Comparison of ENCODE assay signal across 23 cellular contexts in the genomic region with DNA sequence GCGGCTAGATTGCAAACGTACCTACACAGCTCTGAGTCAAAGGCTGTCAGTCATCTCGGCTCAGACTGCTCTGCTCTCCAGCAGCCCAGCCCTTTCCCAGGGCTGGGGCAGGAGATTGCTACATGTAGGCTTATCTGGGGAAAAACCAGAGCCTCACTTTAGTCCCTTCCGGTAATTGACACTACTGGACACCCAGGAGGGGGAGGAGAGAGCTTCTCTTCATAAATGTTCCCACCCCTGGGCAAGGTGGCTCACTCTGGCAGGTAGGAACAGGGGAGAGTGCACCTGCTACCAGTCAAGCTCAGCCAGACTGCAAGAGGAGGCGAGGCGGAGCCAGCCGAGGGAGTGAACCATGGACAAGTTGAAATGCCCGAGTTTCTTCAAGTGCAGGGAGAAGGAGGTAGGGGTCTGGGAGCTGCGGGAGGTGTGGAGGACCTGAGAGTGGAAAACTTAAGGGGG. TPM values are rescaled to one million over a fixed set of nuclear protein-coding genes. Genes with fewer than 3 reads are reported as not detected.
DNase-seq lines count a peak whose midpoint lies in the region; ATAC-seq, FAIRE-seq and TF ChIP-seq lines count a peak whose summit lies in the region.
"Had no signal": no experiment of that assay in that cellular context is flagged by ENCODE, and none has a peak within 500 bp of the region (broad histone marks: within the 10 kb centered on the region; RNA-seq: fewer than 3 reads in every experiment).

A gene with protein sequence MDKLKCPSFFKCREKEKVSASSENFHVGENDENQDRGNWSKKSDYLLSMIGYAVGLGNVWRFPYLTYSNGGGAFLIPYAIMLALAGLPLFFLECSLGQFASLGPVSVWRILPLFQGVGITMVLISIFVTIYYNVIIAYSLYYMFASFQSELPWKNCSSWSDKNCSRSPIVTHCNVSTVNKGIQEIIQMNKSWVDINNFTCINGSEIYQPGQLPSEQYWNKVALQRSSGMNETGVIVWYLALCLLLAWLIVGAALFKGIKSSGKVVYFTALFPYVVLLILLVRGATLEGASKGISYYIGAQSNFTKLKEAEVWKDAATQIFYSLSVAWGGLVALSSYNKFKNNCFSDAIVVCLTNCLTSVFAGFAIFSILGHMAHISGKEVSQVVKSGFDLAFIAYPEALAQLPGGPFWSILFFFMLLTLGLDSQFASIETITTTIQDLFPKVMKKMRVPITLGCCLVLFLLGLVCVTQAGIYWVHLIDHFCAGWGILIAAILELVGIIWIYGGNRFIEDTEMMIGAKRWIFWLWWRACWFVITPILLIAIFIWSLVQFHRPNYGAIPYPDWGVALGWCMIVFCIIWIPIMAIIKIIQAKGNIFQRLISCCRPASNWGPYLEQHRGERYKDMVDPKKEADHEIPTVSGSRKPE (plus strand): TSS at position 249 of the 459 bp plus-strand sequence. CDS start 104 bp downstream, at position 353.

- ATAC-seq in GM19467 (IDR thresholded peaks at IDR 0.05; ENCODE audit: unreplicated experiment) = no peak
- ATAC-seq in WTC11 = no peak
- ATAC-seq: effector memory CD8-positive, alpha-beta T cell had no signal

- FAIRE-seq in small intestine (lab: Jason Lieb, UNC) = no peak
- FAIRE-seq: GM19239 had no signal

- H3K36me3 ChIP-seq in small intestine (ENCODE audit: control insufficient read depth in 2 of 2, insufficient read depth in 2 of 2, low read length in 2 of 2) = no peaks in the 10 kb centered on the region
- H3K36me3 ChIP-seq: SJSA1 had no signal

- DNase-seq in HT-29 (ENCODE audit: low spot score) = peak; percentile 50
- DNase-seq in OCI-M1 (lab: John Stamatoyannopoulos, UW) = peak; percentile 13
- peak; percentile 57 for DNase-seq in islet precursor cell
- peak; percentile 29 for DNase-seq in small intestine
- no peak for DNase-seq in middle frontal gyrus (ENCODE audit: extremely low spot score, low spot score)
- no peak for DNase-seq in WTC11 (ENCODE audit: low spot score)
- DNase-seq: activated effector memory CD4-positive, alpha-beta T cell treated with anti-CD3 and anti-CD28 coated beads, Interleukin-2, amount 50 U/mL, for 16 hours; CD8-positive, alpha-beta memory T cell; central memory CD4-positive, alpha-beta T cell; effector memory CD8-positive, alpha-beta T cell; NCI-H1436 treated with DMSO at 0.1 percent for 48 hours; NCI-H446 treated with DMSO at 0.1 percent for 48 hours; retina; T-helper 9 cell had no signal

- no peaks in the 10 kb centered on the region for H3K4me1 Mint-ChIP-seq in WTC11
- H3K4me1 Mint-ChIP-seq: CD8-positive, alpha-beta memory T cell had no signal

- H3K9me3 ChIP-seq in small intestine (ENCODE audit: control insufficient read depth, low read depth) = no peaks in the 10 kb centered on the region
- H3K9me3 ChIP-seq: SJSA1 had no signal

- H3K27ac ChIP-seq in small intestine (ENCODE audit: low read depth in 1 of 2, low read length in 1 of 2) = peak within 1 kb of the TSS in 1 of 2 donors; percentile 67
- H3K27ac ChIP-seq: SJSA1 had no signal

- no peak within 1 kb of the TSS for H3K4me3 Mint-ChIP-seq in WTC11
- H3K4me3 Mint-ChIP-seq: CD8-positive, alpha-beta memory T cell; effector memory CD8-positive, alpha-beta T cell; stimulated activated naive CD8-positive, alpha-beta T cell treated with anti-CD3 and anti-CD28 coated beads, Interleukin-15, Interleukin-2, amounts not matched to agents 100 ng/mL and 50 ng/mL, for 24 hours had no signal

- CTCF ChIA-PET in WTC11 (lab: Charles Lee) = interaction anchor here (0.6 kb wide), 1 partner anchor 360 kb away, joined by 3 read pairs; no protein-coding TSS in a partner anchor

- H3K4me3 ChIP-seq in small intestine (ENCODE audit: low read depth in 1 of 2, low read length in 2 of 2) = no peak within 1 kb of the TSS
- H3K4me3 ChIP-seq: SJSA1 had no signal

- H3K4me1 ChIP-seq in small intestine (ENCODE audit: control insufficient read depth in 2 of 2, insufficient read depth in 1 of 2, low read depth in 1 of 2, low read length in 1 of 2) = no peaks in the 10 kb centered on the region
- H3K4me1 ChIP-seq: SJSA1 had no signal

- no peaks in the 10 kb centered on the region for H3K9me3 Mint-ChIP-seq in WTC11
- H3K9me3 Mint-ChIP-seq: stimulated activated naive CD8-positive, alpha-beta T cell treated with anti-CD3 and anti-CD28 coated beads, Interleukin-15, Interleukin-2, amounts not matched to agents 100 ng/mL and 50 ng/mL, for 24 hours had no signal

- no peaks in the 10 kb centered on the region for H3K27me3 ChIP-seq in small intestine (ENCODE audit: control insufficient read depth in 2 of 2, insufficient read depth in 2 of 2, low read length in 2 of 2)
- H3K27me3 ChIP-seq: SJSA1 had no signal

- 9 to 51% (median 27%) methylated on average over 8 to 9 of the region's 9 CpGs for whole genome bisulfite sequencing in small intestine, 3 donors

- POLR2A ChIA-PET in WTC11 (lab: Charles Lee) = no interaction called here

- H3K36me3 Mint-ChIP-seq in WTC11 = no peaks in the 10 kb centered on the region
- H3K36me3 Mint-ChIP-seq: CD8-positive, alpha-beta memory T cell had no signal

- H3K27ac Mint-ChIP-seq in WTC11 = no peak within 1 kb of the TSS
- H3K27ac Mint-ChIP-seq: CD8-positive, alpha-beta memory T cell; effector memory CD8-positive, alpha-beta T cell; stimulated activated naive CD8-positive, alpha-beta T cell treated with anti-CD3 and anti-CD28 coated beads, Interleukin-15, Interleukin-2, amounts not matched to agents 100 ng/mL and 50 ng/mL, for 24 hours had no signal

- TF ChIP-seq CTCF in WTC11 (IDR thresholded peaks at IDR 0.05) = no peak

- H3K27me3 Mint-ChIP-seq in WTC11 (ENCODE audit: low read depth) = no peaks in the 10 kb centered on the region; the same call in 1 of the 2 replicates
- H3K27me3 Mint-ChIP-seq: CD8-positive, alpha-beta memory T cell; effector memory CD8-positive, alpha-beta T cell; stimulated activated naive CD8-positive, alpha-beta T cell treated with anti-CD3 and anti-CD28 coated beads, Interleukin-15, Interleukin-2, amounts not matched to agents 100 ng/mL and 50 ng/mL, for 24 hours had no signal

TF ChIP-seq in WTC11, 78 proteins besides CTCF, POLR2A, EP300 and RAD21 (continues in another document):
- TF ChIP-seq, protein P1, sequence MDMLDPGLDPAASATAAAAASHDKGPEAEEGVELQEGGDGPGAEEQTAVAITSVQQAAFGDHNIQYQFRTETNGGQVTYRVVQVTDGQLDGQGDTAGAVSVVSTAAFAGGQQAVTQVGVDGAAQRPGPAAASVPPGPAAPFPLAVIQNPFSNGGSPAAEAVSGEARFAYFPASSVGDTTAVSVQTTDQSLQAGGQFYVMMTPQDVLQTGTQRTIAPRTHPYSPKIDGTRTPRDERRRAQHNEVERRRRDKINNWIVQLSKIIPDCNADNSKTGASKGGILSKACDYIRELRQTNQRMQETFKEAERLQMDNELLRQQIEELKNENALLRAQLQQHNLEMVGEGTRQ (CRISPR knock-in tag; IDR thresholded peaks at IDR 0.05) = no peak
- TF ChIP-seq, protein P2, sequence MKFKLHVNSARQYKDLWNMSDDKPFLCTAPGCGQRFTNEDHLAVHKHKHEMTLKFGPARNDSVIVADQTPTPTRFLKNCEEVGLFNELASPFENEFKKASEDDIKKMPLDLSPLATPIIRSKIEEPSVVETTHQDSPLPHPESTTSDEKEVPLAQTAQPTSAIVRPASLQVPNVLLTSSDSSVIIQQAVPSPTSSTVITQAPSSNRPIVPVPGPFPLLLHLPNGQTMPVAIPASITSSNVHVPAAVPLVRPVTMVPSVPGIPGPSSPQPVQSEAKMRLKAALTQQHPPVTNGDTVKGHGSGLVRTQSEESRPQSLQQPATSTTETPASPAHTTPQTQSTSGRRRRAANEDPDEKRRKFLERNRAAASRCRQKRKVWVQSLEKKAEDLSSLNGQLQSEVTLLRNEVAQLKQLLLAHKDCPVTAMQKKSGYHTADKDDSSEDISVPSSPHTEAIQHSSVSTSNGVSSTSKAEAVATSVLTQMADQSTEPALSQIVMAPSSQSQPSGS (CRISPR knock-in tag; IDR thresholded peaks at IDR 0.05; ENCODE audit: borderline replicate concordance, low read depth) = no peak
- no peak for TF ChIP-seq ZNF396 (CRISPR knock-in tag; IDR thresholded peaks at IDR 0.05; ENCODE audit: borderline replicate concordance)
- TF ChIP-seq, protein P3, sequence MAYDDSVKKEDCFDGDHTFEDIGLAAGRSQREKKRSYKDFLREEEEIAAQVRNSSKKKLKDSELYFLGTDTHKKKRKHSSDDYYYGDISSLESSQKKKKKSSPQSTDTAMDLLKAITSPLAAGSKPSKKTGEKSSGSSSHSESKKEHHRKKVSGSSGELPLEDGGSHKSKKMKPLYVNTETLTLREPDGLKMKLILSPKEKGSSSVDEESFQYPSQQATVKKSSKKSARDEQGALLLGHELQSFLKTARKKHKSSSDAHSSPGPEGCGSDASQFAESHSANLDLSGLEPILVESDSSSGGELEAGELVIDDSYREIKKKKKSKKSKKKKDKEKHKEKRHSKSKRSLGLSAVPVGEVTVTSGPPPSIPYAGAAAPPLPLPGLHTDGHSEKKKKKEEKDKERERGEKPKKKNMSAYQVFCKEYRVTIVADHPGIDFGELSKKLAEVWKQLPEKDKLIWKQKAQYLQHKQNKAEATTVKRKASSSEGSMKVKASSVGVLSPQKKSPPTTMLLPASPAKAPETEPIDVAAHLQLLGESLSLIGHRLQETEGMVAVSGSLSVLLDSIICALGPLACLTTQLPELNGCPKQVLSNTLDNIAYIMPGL (CRISPR knock-in tag; IDR thresholded peaks at IDR 0.05) = no peak
- TF ChIP-seq, protein P4, sequence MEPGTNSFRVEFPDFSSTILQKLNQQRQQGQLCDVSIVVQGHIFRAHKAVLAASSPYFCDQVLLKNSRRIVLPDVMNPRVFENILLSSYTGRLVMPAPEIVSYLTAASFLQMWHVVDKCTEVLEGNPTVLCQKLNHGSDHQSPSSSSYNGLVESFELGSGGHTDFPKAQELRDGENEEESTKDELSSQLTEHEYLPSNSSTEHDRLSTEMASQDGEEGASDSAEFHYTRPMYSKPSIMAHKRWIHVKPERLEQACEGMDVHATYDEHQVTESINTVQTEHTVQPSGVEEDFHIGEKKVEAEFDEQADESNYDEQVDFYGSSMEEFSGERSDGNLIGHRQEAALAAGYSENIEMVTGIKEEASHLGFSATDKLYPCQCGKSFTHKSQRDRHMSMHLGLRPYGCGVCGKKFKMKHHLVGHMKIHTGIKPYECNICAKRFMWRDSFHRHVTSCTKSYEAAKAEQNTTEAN (CRISPR knock-in tag; IDR thresholded peaks at IDR 0.05) = no peak
- TF ChIP-seq IRF2 (CRISPR knock-in tag; IDR thresholded peaks at IDR 0.05; ENCODE audit: borderline replicate concordance, low read depth) = no peak
- TF ChIP-seq CBFB (CRISPR knock-in tag; IDR thresholded peaks at IDR 0.05; ENCODE audit: low read depth) = no peak

RNA-seq across cellular contexts. Expression of the gene that starts here (rescaled TPM):
- 0.10 and 0.13 TPM in 2 replicates for total RNA-seq in HT-29 (2014; rRNA removed; shearing (Covaris generic))
- 1 to 10 TPM in 1 of 3 donors, under 1 TPM in 1, not detected in 1; 0.45 to 1.1 TPM for polyA plus RNA-seq in small intestine
- 0.07 TPM in 3 replicates for total RNA-seq in WTC11 (2021)
- total RNA-seq: CD8-positive, alpha-beta memory T cell; H4; LHCN-M2; lung microvascular endothelial cell; OCI-LY7; SJSA1 had no signal
- polyA plus RNA-seq: CD8-positive, alpha-beta memory T cell; neural cell had no signal

Comparison
In these comparisons a context has a peak if more than half of its experiments do, and no peak if none do; other contexts are left out.
1. Peak in DNase-seq in HT-29; RNA of the gene not detected or under 1 TPM.
2. DNase-seq: peak in OCI-M1 (single experiment), islet precursor cell (single experiment) and small intestine (single experiment); none in middle frontal gyrus (single experiment) and WTC11 (single experiment).